In genomic region chr5:143251175-143251574, GRCh38 we compare ENCODE assay signal across 22 cellular contexts.
A peak's percentile ranks its signal among the peaks of the same experiment; 100 is the strongest.
DNase-seq lines count a peak whose midpoint lies in the region; ATAC-seq, FAIRE-seq and TF ChIP-seq lines count a peak whose summit lies in the region.
"Had no signal": no experiment of that assay in that cellular context is flagged by ENCODE, and none has a peak within 500 bp of the region (broad histone marks: within the 10 kb centered on the region; RNA-seq: fewer than 3 reads in every experiment).

No MANE protein-coding gene starts in this region.

- DNase-seq in GM06990 (ENCODE audit: extremely low read depth, insufficient read length) = peak; percentile 46
- no peak for DNase-seq in mucosa of gallbladder (ENCODE audit: low spot score)
- DNase-seq in activated CD4-positive, alpha-beta memory T cell treated with anti-CD3 and anti-CD28 coated beads, Interleukin-2, amount 10 ng/mL, durations not matched to agents 7 days and 5 days = no peak
- no peak for DNase-seq in activated CD4-positive, alpha-beta memory T cell treated with anti-CD3 and anti-CD28 coated beads for 36 hours
- DNase-seq in kidney = no peak
- DNase-seq: activated B cell treated with CpG ODN at 0.5 μM for 24 hours; activated CD8-positive, alpha-beta memory T cell treated with anti-CD3 and anti-CD28 coated beads for 24 hours; adrenal gland; BE2C; NCI-H146; SHP77; stimulated activated naive B cell treated with anti-CD40 and anti-IgM and Interleukin-4, amounts not matched to agents 10 μg/mL and 1 μg/mL and 100 μg/mL, for 72 hours; thyroid gland had no signal

- intact Hi-C loops in activated CD4-positive, alpha-beta memory T cell treated with anti-CD3 and anti-CD28 coated beads for 36 hours (cut with micrococcal nuclease) = no loop called here
- intact Hi-C loops in kidney (cut with DNase I) = no loop called here

- no peak overlapping the region for H3K4me3 Mint-ChIP-seq in activated CD4-positive, alpha-beta memory T cell treated with anti-CD3 and anti-CD28 coated beads, Interleukin-2, amount 10 ng/mL, durations not matched to agents 7 days and 5 days
- no peak overlapping the region for H3K4me3 Mint-ChIP-seq in activated CD4-positive, alpha-beta memory T cell treated with anti-CD3 and anti-CD28 coated beads for 36 hours
- H3K4me3 Mint-ChIP-seq: activated B cell treated with CpG ODN at 0.5 μM for 24 hours; activated T-helper 17 cell treated with anti-CD3 and anti-CD28 coated beads, Interleukin-2, amount 50 U/mL, for 72 hours; stimulated activated naive B cell treated with anti-CD40 and anti-IgM and Interleukin-4, amounts not matched to agents 10 μg/mL and 1 μg/mL and 100 μg/mL, for 72 hours had no signal

- H3K27ac Mint-ChIP-seq in activated CD4-positive, alpha-beta memory T cell treated with anti-CD3 and anti-CD28 coated beads, Interleukin-2, amount 10 ng/mL, durations not matched to agents 7 days and 5 days = no peak overlapping the region
- no peak overlapping the region for H3K27ac Mint-ChIP-seq in activated CD4-positive, alpha-beta memory T cell treated with anti-CD3 and anti-CD28 coated beads for 36 hours
- H3K27ac Mint-ChIP-seq: activated B cell treated with CpG ODN at 0.5 μM for 24 hours; activated T-helper 17 cell treated with anti-CD3 and anti-CD28 coated beads, Interleukin-2, amount 50 U/mL, for 72 hours had no signal

- H3K36me3 ChIP-seq in GM06990 (ENCODE audit: control insufficient read depth, insufficient read depth, low read length) (no peaks in the 10 kb centered on the region), kidney (ENCODE audit: control insufficient read depth in 1 of 2, insufficient read depth in 2 of 2, low read length in 2 of 2) (no peaks in the 10 kb centered on the region)
- H3K36me3 ChIP-seq: adrenal gland, BE2C, cardiac muscle cell, gastroesophageal sphincter, thyroid gland had no signal

- no peaks in the 10 kb centered on the region for H3K9me3 ChIP-seq in kidney (ENCODE audit: control insufficient read depth in 1 of 2, low read length in 2 of 2)
- H3K9me3 ChIP-seq: adrenal gland, BE2C, gastroesophageal sphincter, thyroid gland had no signal

- H3K27ac ChIP-seq in kidney (ENCODE audit: low read depth in 2 of 2, low read length in 2 of 2) = no peak overlapping the region
- H3K27ac ChIP-seq: 22Rv1, adrenal gland, cardiac muscle cell, epithelial cell of prostate, gastroesophageal sphincter, thyroid gland had no signal

- POLR2A ChIA-PET in activated CD4-positive, alpha-beta memory T cell treated with anti-CD3 and anti-CD28 coated beads, Interleukin-2, amount 10 ng/mL, durations not matched to agents 7 days and 5 days (lab: Charles Lee) = no interaction called here
- POLR2A ChIA-PET in activated CD4-positive, alpha-beta memory T cell treated with anti-CD3 and anti-CD28 coated beads for 36 hours (lab: Charles Lee) = no interaction called here

- no peak overlapping the region for H3K9ac ChIP-seq in kidney (ENCODE audit: low read length in 2 of 2)

- H3K27me3 Mint-ChIP-seq in activated CD4-positive, alpha-beta memory T cell treated with anti-CD3 and anti-CD28 coated beads, Interleukin-2, amount 10 ng/mL, durations not matched to agents 7 days and 5 days = no peaks in the 10 kb centered on the region
- no peaks in the 10 kb centered on the region for H3K27me3 Mint-ChIP-seq in activated CD4-positive, alpha-beta memory T cell treated with anti-CD3 and anti-CD28 coated beads for 36 hours
- H3K27me3 Mint-ChIP-seq: activated B cell treated with CpG ODN at 0.5 μM for 24 hours; activated T-helper 17 cell treated with anti-CD3 and anti-CD28 coated beads, Interleukin-2, amount 50 U/mL, for 72 hours; stimulated activated naive B cell treated with anti-CD40 and anti-IgM and Interleukin-4, amounts not matched to agents 10 μg/mL and 1 μg/mL and 100 μg/mL, for 72 hours had no signal

- ATAC-seq in GM18870 (IDR thresholded peaks at IDR 0.05; ENCODE audit: unreplicated experiment) (peak; percentile 55), GM21825 (IDR thresholded peaks at IDR 0.05; ENCODE audit: unreplicated experiment) (peak; percentile 42), HG03457 (IDR thresholded peaks at IDR 0.05; ENCODE audit: unreplicated experiment) (peak; percentile 53)
- ATAC-seq: activated T-helper 17 cell treated with anti-CD3 and anti-CD28 coated beads, Interleukin-2, amount 50 U/mL, for 72 hours; gastroesophageal sphincter had no signal

- H3K9me3 Mint-ChIP-seq in activated CD4-positive, alpha-beta memory T cell treated with anti-CD3 and anti-CD28 coated beads, Interleukin-2, amount 10 ng/mL, durations not matched to agents 7 days and 5 days = peaks cover 6% of the 10 kb centered on the region
- no peaks in the 10 kb centered on the region for H3K9me3 Mint-ChIP-seq in activated CD4-positive, alpha-beta memory T cell treated with anti-CD3 and anti-CD28 coated beads for 36 hours
- H3K9me3 Mint-ChIP-seq: activated B cell treated with CpG ODN at 0.5 μM for 24 hours had no signal

- TF ChIP-seq CTCF in GM06990 (IDR thresholded peaks at IDR 0.05; ENCODE audit: insufficient read depth, low read length, poor library complexity, severe bottlenecking) (no peak), kidney (IDR thresholded peaks at IDR 0.05; ENCODE audit: borderline replicate concordance, extremely low read depth, insufficient read depth) (no peak)

- CTCF ChIA-PET in activated CD4-positive, alpha-beta memory T cell treated with anti-CD3 and anti-CD28 coated beads, Interleukin-2, amount 10 ng/mL, durations not matched to agents 7 days and 5 days (lab: Charles Lee) = no interaction called here
- CTCF ChIA-PET in activated CD4-positive, alpha-beta memory T cell treated with anti-CD3 and anti-CD28 coated beads for 36 hours (lab: Charles Lee) = no interaction called here

- H3K27me3 ChIP-seq in GM06990 (replicated peaks; ENCODE audit: control insufficient read depth, insufficient read depth, low read length) = no peaks in the 10 kb centered on the region
- H3K27me3 ChIP-seq: adrenal gland, BE2C, cardiac muscle cell, gastroesophageal sphincter, thyroid gland had no signal

- no peaks in the 10 kb centered on the region for H3K4me1 Mint-ChIP-seq in activated CD4-positive, alpha-beta memory T cell treated with anti-CD3 and anti-CD28 coated beads, Interleukin-2, amount 10 ng/mL, durations not matched to agents 7 days and 5 days
- no peaks in the 10 kb centered on the region for H3K4me1 Mint-ChIP-seq in activated CD4-positive, alpha-beta memory T cell treated with anti-CD3 and anti-CD28 coated beads for 36 hours (ENCODE audit: low read depth)
- H3K4me1 Mint-ChIP-seq: activated T-helper 17 cell treated with anti-CD3 and anti-CD28 coated beads, Interleukin-2, amount 50 U/mL, for 72 hours had no signal

- H3K4me1 ChIP-seq in kidney (ENCODE audit: control insufficient read depth in 1 of 2, insufficient read depth in 1 of 2, low read depth in 1 of 2, low read length in 2 of 2) = peaks cover 0 to 4% of the 10 kb centered on the region in 2 donors
- H3K4me1 ChIP-seq: thyroid gland had no signal

- H3K4me3 ChIP-seq in GM06990 (replicated peaks; ENCODE audit: low read depth, low read length) (no peak overlapping the region), kidney (ENCODE audit: low read length in 2 of 2) (no peak overlapping the region)
- H3K4me3 ChIP-seq: adrenal gland, cardiac muscle cell, gastroesophageal sphincter, thyroid gland had no signal

- no peak for FAIRE-seq in kidney (lab: Jason Lieb, UNC)
- FAIRE-seq: G401.6 had no signal

- no peaks in the 10 kb centered on the region for H3K36me3 Mint-ChIP-seq in activated CD4-positive, alpha-beta memory T cell treated with anti-CD3 and anti-CD28 coated beads, Interleukin-2, amount 10 ng/mL, durations not matched to agents 7 days and 5 days (ENCODE audit: low read depth)
- H3K36me3 Mint-ChIP-seq in activated CD4-positive, alpha-beta memory T cell treated with anti-CD3 and anti-CD28 coated beads for 36 hours = no peaks in the 10 kb centered on the region
- H3K36me3 Mint-ChIP-seq: stimulated activated naive B cell treated with anti-CD40 and anti-IgM and Interleukin-4, amounts not matched to agents 10 μg/mL and 1 μg/mL and 100 μg/mL, for 72 hours had no signal
